In the genomic region with DNA sequence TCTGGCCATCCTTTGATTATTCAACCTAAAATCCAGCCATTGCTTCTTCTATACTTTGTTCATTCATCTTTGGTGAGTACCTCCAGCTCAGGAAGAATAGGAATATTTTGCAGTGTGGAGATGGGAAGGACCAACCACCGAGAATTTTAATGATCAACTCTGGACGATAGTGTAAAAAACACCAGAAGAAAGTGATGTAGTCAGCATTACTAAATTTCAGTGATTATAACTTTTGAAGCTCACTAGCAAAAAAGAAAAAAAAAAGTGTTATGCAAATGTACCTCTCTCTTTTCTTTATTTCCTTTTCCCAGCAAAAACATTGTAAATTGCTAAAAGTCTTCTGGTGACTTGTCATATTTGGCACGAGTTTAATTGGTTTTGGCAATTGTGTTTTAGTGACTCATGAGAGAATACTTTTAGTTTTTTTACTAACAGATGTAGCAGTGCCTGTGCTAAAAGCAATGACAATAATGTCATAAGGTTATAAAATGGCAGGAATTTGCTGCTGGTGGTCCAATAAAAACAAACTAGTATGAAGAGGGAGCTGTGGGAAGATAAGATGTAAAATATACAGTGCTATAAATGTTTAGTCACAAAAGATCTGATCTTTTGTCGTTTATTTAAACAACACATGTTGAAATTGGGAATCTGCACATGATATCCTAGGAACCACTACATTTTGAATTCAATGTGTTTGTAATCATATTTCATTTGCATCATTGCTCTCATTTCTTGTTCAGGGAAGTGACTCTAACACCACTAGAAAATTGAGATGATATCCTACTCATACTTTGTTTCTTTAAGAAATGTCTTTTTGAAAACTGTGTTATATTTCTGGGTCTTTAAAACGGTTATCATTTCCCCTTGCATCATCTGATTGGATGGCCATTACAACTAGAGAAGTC, we compare ENCODE assay signal across 16 cellular contexts.
DNase-seq lines count a peak whose midpoint lies in the region; ATAC-seq, FAIRE-seq and TF ChIP-seq lines count a peak whose summit lies in the region.
"Had no signal": no experiment of that assay in that cellular context is flagged by ENCODE, and none has a peak within 500 bp of the region (broad histone marks: within the 10 kb centered on the region; RNA-seq: fewer than 3 reads in every experiment).

No MANE protein-coding gene starts in this region.

- intact Hi-C loops in heart left ventricle (cut with DNase I), result no loop called here
- intact Hi-C loops in cardiac septum (cut with DNase I), result no loop called here
- intact Hi-C loops in left colon (cut with DNase I, micrococcal nuclease), result no loop called here

- no peak for TF ChIP-seq POLR2A in heart left ventricle (IDR thresholded peaks at IDR 0.05)

- TF ChIP-seq CTCF in heart left ventricle (IDR thresholded peaks at IDR 0.05), result no peak
- TF ChIP-seq CTCF in bronchial epithelial cell (IDR thresholded peaks at IDR 0.05; ENCODE audit: insufficient read depth, low read length, severe bottlenecking), result no peak
- no peak for TF ChIP-seq CTCF in endothelial cell (IDR thresholded peaks at IDR 0.05; ENCODE audit: unreplicated experiment)

- ATAC-seq in heart left ventricle, result peak; percentile 32 to 91 (median 58)
- peak; percentile 31 for ATAC-seq in left colon
- no peak for ATAC-seq in HG02840 (IDR thresholded peaks at IDR 0.05; ENCODE audit: low FRiP score, unreplicated experiment)
- ATAC-seq: activated CD8-positive, alpha-beta memory T cell treated with anti-CD3 and anti-CD28 coated beads, Interleukin-2, amount 10 ng/mL, durations not matched to agents 7 days and 5 days had no signal

- H3K36me3 Mint-ChIP-seq in endothelial cell (ENCODE audit: low read depth, unreplicated experiment), result no peaks in the 10 kb centered on the region
- H3K36me3 Mint-ChIP-seq: activated CD8-positive, alpha-beta memory T cell treated with anti-CD3 and anti-CD28 coated beads, Interleukin-2, amount 10 ng/mL, durations not matched to agents 7 days and 5 days had no signal

- WGBS in heart left ventricle, 4 donors, result 47 to 60% (median 52%) methylated on average over 5 of the region's 5 CpGs

- H3K4me1 ChIP-seq in heart left ventricle, result peaks cover 0 to 12% (median 0%) of the 10 kb centered on the region in 12 donors

- H3K4me3 Mint-ChIP-seq in endothelial cell (ENCODE audit: unreplicated experiment), result no peak overlapping the region
- H3K4me3 Mint-ChIP-seq: activated CD8-positive, alpha-beta memory T cell treated with anti-CD3 and anti-CD28 coated beads, Interleukin-2, amount 10 ng/mL, durations not matched to agents 7 days and 5 days; B cell; T-helper 1 cell treated with Interleukin-12 subunit alpha and Interleukin-12 subunit beta and Interleukin-4 antibody, amounts not matched to agents 30 μg/mL and 1 μg/mL, for 36 hours had no signal

- FAIRE-seq in bronchial epithelial cell (lab: Jason Lieb, UNC), result no peak

- DNase-seq in heart left ventricle (no peak), cardiac septum (ENCODE audit: low spot score) (no peak), bronchial epithelial cell (ENCODE audit: low read depth) (peak; percentile 35), left colon (no peak), NCI-H1694 treated with DMSO at 0.1 percent for 48 hours (lab: John Stamatoyannopoulos, UW) (no peak), endothelial cell (ENCODE audit: low spot score) (no peak), anterior cingulate cortex (lab: John Stamatoyannopoulos, UW) (no peak)
- DNase-seq: activated CD8-positive, alpha-beta memory T cell treated with anti-CD3 and anti-CD28 coated beads, Interleukin-2, amount 10 ng/mL, durations not matched to agents 7 days and 5 days; caudate nucleus; head of caudate nucleus; NCI-H510A; stimulated activated CD4-positive, alpha-beta T cell treated with anti-CD3 and anti-CD28 coated beads, Interleukin-4, amount 100 ng/mL, for 24 hours had no signal

- no peaks in the 10 kb centered on the region for H3K9me3 ChIP-seq in heart left ventricle
- H3K9me3 ChIP-seq: tibial nerve had no signal

- peaks cover 8% of the 10 kb centered on the region for H3K4me1 Mint-ChIP-seq in endothelial cell (ENCODE audit: unreplicated experiment)
- H3K4me1 Mint-ChIP-seq: activated CD8-positive, alpha-beta memory T cell treated with anti-CD3 and anti-CD28 coated beads, Interleukin-2, amount 10 ng/mL, durations not matched to agents 7 days and 5 days; B cell had no signal

- H3K27me3 Mint-ChIP-seq in endothelial cell (ENCODE audit: unreplicated experiment), result peaks cover 2% of the 10 kb centered on the region

- peak overlapping the region in 1 of 12 donors; percentile 45 for H3K27ac ChIP-seq in heart left ventricle

- H3K4me3 ChIP-seq in heart left ventricle, result no peak overlapping the region
- H3K4me3 ChIP-seq in bronchial epithelial cell (ENCODE audit: low read depth, low read length), result no peak overlapping the region
- H3K4me3 ChIP-seq: tibial nerve had no signal

- H3K36me3 ChIP-seq in heart left ventricle, result no peaks in the 10 kb centered on the region
- no peaks in the 10 kb centered on the region for H3K36me3 ChIP-seq in bronchial epithelial cell (ENCODE audit: control insufficient read depth, insufficient read depth, low read length)
- H3K36me3 ChIP-seq: tibial nerve had no signal

- no peaks in the 10 kb centered on the region for H3K9me3 Mint-ChIP-seq in endothelial cell (ENCODE audit: unreplicated experiment)
- H3K9me3 Mint-ChIP-seq: T-helper 1 cell treated with Interleukin-12 subunit alpha and Interleukin-12 subunit beta and Interleukin-4 antibody, amounts not matched to agents 30 μg/mL and 1 μg/mL, for 36 hours had no signal

- no peak overlapping the region for H3K27ac Mint-ChIP-seq in endothelial cell (ENCODE audit: unreplicated experiment)
- H3K27ac Mint-ChIP-seq: activated CD8-positive, alpha-beta memory T cell treated with anti-CD3 and anti-CD28 coated beads, Interleukin-2, amount 10 ng/mL, durations not matched to agents 7 days and 5 days; B cell; T-helper 1 cell treated with Interleukin-12 subunit alpha and Interleukin-12 subunit beta and Interleukin-4 antibody, amounts not matched to agents 30 μg/mL and 1 μg/mL, for 36 hours had no signal

- H3K27me3 ChIP-seq in heart left ventricle (no peaks in the 10 kb centered on the region), bronchial epithelial cell (ENCODE audit: control insufficient read depth, insufficient read depth, low read length) (no peaks in the 10 kb centered on the region)
- H3K27me3 ChIP-seq: tibial nerve had no signal
